ENCODE assay signal across 9 cellular contexts in the genomic region with DNA sequence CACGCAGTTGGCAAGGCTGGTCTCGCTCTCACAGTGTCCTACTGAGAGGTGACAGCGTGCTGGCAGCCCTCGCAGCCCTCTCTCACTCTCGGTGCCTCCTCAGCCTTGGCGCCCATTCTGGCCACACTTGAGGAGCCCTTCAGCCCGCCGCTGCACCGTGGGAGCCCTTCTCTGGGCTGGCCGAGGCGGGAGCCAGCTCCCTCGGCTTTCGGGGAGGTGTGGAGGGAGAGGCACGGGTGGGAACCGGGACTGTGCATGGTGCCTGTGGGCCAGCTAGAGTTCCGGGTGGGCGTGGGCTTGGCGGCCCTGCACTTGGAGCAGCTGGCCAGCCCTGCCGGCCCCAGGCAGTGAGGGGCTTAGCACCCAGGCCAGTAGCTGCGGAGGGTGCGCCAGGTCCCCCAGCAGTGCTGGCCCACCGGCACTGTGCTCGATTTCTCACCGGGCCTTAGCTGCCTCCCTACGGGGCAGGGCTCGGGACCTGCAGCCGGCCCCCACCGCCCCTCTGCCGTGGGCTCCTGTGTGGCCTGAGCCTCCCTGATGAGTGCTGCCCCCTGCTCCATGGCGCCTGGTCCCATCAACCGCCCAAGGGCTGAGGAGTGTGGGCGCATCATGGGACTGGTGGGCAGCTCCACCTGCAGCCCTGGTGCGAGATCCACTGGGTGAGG. TPM values are rescaled to one million over a fixed set of nuclear protein-coding genes. Genes with fewer than 3 reads are reported as not detected.
"Had no signal": no experiment of that assay in that cellular context is flagged by ENCODE, and none has a peak within 500 bp of the region (broad histone marks: within the 10 kb centered on the region; RNA-seq: fewer than 3 reads in every experiment).

No MANE protein-coding gene starts in this region.

- H3K27ac ChIP-seq: GM23248, HL-60 had no signal

- H3K9ac ChIP-seq: GM23248 had no signal

- FAIRE-seq: HepG2 had no signal

- H3K4me3 Mint-ChIP-seq: HFFc6, IgD-negative memory B cell had no signal

- H3K4me1 Mint-ChIP-seq: IgD-negative memory B cell had no signal

- H3K36me3 ChIP-seq: HAP-1 had no signal

- H3K36me3 Mint-ChIP-seq: IgD-negative memory B cell had no signal

- H3K9me3 ChIP-seq: HAP-1 had no signal

- H3K4me1 ChIP-seq: HAP-1 had no signal

- H3K27ac Mint-ChIP-seq: HFFc6, IgD-negative memory B cell had no signal

- DNase-seq: GM23248, GOT3, H7, HFFc6 had no signal

- ATAC-seq: HCT116, HepG2 had no signal

- H3K4me3 ChIP-seq: GM23248, HAP-1 had no signal

RNA-seq across cellular contexts. Expression of a gene that starts 15.7 kb away (rescaled TPM):
- total RNA-seq: HFFc6 had no signal
- polyA plus RNA-seq: HepG2, IgD-negative memory B cell had no signal
